ENCODE assay signal across 1 cellular context in genomic region chr17:44602390-44602789, GRCh38.
TF ChIP-seq lines count a peak whose summit lies in the region.

No MANE protein-coding gene starts in this region.

TF ChIP-seq in HepG2, 621 proteins besides CTCF, POLR2A, EP300 and RAD21:
- TF ChIP-seq KDM1A (CRISPR knock-in tag; IDR thresholded peaks at IDR 0.05) (no peak), LCORL (IDR thresholded peaks at IDR 0.05) (0 out of 2 replicates have a peak, but pooled peaks have one; percentile 21), LCORL (CRISPR knock-in tag; IDR thresholded peaks at IDR 0.05) (no peak), ZNF276 (CRISPR knock-in tag; IDR thresholded peaks at IDR 0.05; ENCODE audit: low read depth) (no peak)
TF ChIP-seq in HepG2: peak in this region for 1.
